ENCODE assay signal across 1 cellular context in the genomic region with DNA sequence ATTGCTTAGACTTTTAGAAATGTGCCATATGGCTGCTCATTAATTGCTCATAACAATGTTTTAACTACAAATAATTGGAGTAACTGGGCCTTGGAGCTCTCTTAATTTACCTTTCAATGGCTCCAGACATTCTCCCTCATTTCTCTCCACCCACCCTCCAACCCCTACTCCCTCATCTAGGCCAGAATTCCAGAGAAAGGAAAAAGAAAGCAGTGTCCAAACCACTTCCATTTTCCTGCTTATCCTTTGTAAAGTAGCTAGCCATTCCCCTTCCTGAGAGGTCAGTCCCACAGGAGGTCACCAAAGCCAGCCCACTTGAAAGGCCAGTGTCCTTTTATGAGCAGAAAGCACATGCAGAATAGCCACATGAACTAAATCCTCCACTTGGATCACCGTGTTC.
TF ChIP-seq lines count a peak whose summit lies in the region.

No MANE protein-coding gene starts in this region.

TF ChIP-seq in H1, 55 proteins besides CTCF, POLR2A, EP300 and RAD21 (continued from another document):
- TF ChIP-seq CBX8 (IDR thresholded peaks at IDR 0.05; ENCODE audit: borderline replicate concordance, low read depth, low read length) (no peak), MAFK (IDR thresholded peaks at IDR 0.05; ENCODE audit: low read depth, low read length) (no peak), TBP (IDR thresholded peaks at IDR 0.05; ENCODE audit: low read depth, low read length) (no peak)
